8 cellular contexts compared by ENCODE assay signal in the genomic region with DNA sequence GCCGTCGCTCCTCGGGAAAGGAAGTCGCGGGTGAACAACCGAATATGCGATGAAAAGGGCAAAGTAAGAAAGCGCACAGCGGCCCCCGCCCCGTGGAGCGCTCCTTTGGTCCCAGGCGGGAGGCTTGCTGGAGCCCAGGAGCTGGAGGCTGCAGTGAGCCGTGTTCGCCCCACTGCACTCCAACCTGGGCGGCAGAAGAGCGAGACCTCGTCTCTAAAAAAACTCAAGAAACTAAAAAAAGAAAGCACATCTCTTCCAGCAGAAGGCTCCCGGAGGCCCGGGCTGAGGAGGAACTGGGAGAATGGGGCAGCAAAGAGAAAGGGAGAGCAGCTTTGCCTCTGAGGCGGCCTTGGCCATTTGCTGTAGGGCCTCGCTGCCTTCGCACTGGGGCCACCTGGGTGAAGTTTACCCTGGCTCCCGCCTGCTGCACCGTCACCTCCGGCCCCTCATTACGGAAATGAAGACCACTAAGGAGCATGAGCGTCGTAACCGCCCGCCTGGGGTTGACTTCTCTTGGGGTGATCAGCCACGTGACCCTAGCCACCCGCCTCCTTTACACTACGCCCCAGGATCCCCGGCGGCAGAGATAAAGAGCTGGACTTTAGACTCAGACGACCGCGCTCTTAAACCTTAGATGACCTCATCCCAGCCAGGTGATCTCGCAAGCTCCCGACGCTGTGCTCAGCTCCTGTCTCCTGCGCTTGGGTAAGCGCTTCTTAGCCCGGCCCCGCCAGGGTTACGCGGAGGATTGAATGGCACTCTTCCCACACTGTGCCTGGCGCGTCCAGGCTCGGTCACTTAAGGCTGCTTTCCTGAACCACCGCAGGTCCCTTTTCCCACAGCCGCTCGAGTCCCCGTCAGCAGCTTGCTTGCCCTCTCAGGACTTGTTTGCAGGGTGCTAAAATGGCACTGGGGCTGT.
A peak's percentile ranks its signal among the peaks of the same experiment; 100 is the strongest.
DNase-seq lines count a peak whose midpoint lies in the region; ATAC-seq and TF ChIP-seq lines count a peak whose summit lies in the region.

No MANE protein-coding gene starts in this region.

- peaks cover 18% of the 10 kb centered on the region for H3K4me1 Mint-ChIP-seq in activated naive CD8-positive, alpha-beta T cell treated with anti-CD3 and anti-CD28 coated beads for 36 hours

- H3K27ac ChIP-seq in iPS DF 6.9 (ENCODE audit: low read length) (no peak overlapping the region), sigmoid colon (no peak overlapping the region)

- H3K9me3 ChIP-seq in iPS DF 6.9 (ENCODE audit: control insufficient read depth, insufficient read depth, low read length) (no peaks in the 10 kb centered on the region), sigmoid colon (no peaks in the 10 kb centered on the region)

- no peak for TF ChIP-seq CTCF in sigmoid colon (IDR thresholded peaks at IDR 0.05)

- H3K27me3 ChIP-seq in iPS DF 6.9 (ENCODE audit: control insufficient read depth, insufficient read depth, low read length): no peaks in the 10 kb centered on the region; the same call in 1 of the 2 replicates
- H3K27me3 ChIP-seq in sigmoid colon: peaks cover 0 to 2% (median 0%) of the 10 kb centered on the region in 3 donors

- no peak for TF ChIP-seq EP300 in sigmoid colon (IDR thresholded peaks at IDR 0.05)

- WGBS in iPS DF 6.9 (ENCODE audit: insufficient coverage, insufficient read length): no CpG with 5 or more reads among the region's 55 CpGs
- WGBS in sigmoid colon, 2 donors: 16 to 28% methylated on average over 55 of the region's 55 CpGs

- H3K4me3 ChIP-seq in iPS DF 6.9 (ENCODE audit: low read length) (peak overlapping the region; percentile 3; the same call in 1 of the 2 replicates), sigmoid colon (peak overlapping the region; percentile 10 to 38 (median 30))

- TF ChIP-seq POLR2A in sigmoid colon (IDR thresholded peaks at IDR 0.05): no peak

- H3K36me3 Mint-ChIP-seq in activated naive CD8-positive, alpha-beta T cell treated with anti-CD3 and anti-CD28 coated beads for 36 hours: peaks cover 4% of the 10 kb centered on the region

- no peaks in the 10 kb centered on the region for H3K36me3 ChIP-seq in iPS DF 6.9 (ENCODE audit: control insufficient read depth, insufficient read depth, low read length)
- no peaks in the 10 kb centered on the region for H3K36me3 ChIP-seq in sigmoid colon

- peak overlapping the region; percentile 78 for H3K4me3 Mint-ChIP-seq in activated naive CD8-positive, alpha-beta T cell treated with anti-CD3 and anti-CD28 coated beads for 36 hours

- H3K27ac Mint-ChIP-seq in activated naive CD8-positive, alpha-beta T cell treated with anti-CD3 and anti-CD28 coated beads for 36 hours: peak overlapping the region; percentile 52

- H3K4me1 ChIP-seq in iPS DF 6.9 (ENCODE audit: control insufficient read depth, insufficient read depth, low read length) (no peaks in the 10 kb centered on the region), sigmoid colon (peaks cover 0 to 9% (median 7%) of the 10 kb centered on the region in 4 donors)

- DNase-seq in Right ventricle myocardium inferior (ENCODE audit: missing footprints): no peak
- no peak for DNase-seq in cardiac septum (ENCODE audit: low spot score)
- peak; percentile 47 for DNase-seq in activated naive CD8-positive, alpha-beta T cell treated with anti-CD3 and anti-CD28 coated beads for 36 hours
- no peak for DNase-seq in iPS DF 6.9 (ENCODE audit: low read depth, low spot score)
- DNase-seq in sigmoid colon: peak; percentile 72
- no peak for DNase-seq in NCI-H748 treated with DMSO at 0.1 percent for 48 hours (lab: John Stamatoyannopoulos, UW)

- peaks cover 4% of the 10 kb centered on the region for H3K27me3 Mint-ChIP-seq in activated naive CD8-positive, alpha-beta T cell treated with anti-CD3 and anti-CD28 coated beads for 36 hours

- peak; percentile 74 for ATAC-seq in Right ventricle myocardium inferior
- ATAC-seq in HG03432 (IDR thresholded peaks at IDR 0.05; ENCODE audit: unreplicated experiment): peak; percentile 82
- ATAC-seq in HG03460 (IDR thresholded peaks at IDR 0.05; ENCODE audit: unreplicated experiment): no peak

- intact Hi-C loops in Right ventricle myocardium inferior (cut with DNase I) (no loop called here), cardiac septum (cut with DNase I) (no loop called here), sigmoid colon (cut with DNase I) (no loop called here)

- H3K9me3 Mint-ChIP-seq in activated naive CD8-positive, alpha-beta T cell treated with anti-CD3 and anti-CD28 coated beads for 36 hours: peaks cover 15% of the 10 kb centered on the region

Comparison
In these comparisons a context has a peak if more than half of its experiments do, and no peak if none do; other contexts are left out.
1. DNase-seq: peak in activated naive CD8-positive, alpha-beta T cell treated with anti-CD3 and anti-CD28 coated beads for 36 hours (single experiment) and sigmoid colon (single experiment); none in Right ventricle myocardium inferior (single experiment), cardiac septum (single experiment), iPS DF 6.9 (single experiment) and NCI-H748 treated with DMSO at 0.1 percent for 48 hours (single experiment).